8 cellular contexts compared by ENCODE assay signal in the genomic region with DNA sequence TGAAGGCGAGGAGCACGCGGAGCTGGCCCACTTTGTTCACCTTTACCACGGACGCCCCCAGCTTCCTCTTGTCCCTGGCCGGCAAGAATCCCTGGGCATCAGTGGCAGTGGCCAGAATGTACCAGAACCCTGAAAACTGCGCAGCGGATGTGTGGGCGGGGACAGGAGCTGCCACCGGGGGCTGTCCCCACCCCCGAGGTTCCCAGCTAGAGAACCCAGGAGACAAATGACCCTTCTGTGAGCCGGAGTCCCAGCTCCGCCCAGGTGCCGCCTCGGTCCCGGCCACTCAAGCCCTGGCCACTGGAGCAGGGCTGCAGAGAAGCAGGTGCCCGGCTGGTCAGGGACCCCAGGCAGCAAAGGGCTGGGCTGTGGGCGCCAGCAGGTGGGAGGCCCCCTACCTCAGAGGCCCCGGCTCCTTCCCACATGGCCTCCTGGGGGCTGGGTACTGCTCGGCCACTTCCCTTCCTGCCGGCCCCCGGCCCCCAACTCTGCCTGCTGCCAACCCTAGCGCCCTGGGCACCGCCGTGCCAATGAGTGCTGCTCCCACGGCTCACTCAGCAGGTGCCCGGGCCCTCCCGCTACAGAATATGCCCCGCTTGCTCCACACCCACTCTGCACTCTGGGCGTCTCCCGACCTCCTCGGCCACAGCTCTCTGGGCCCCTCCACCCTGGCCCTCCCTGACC. TPM values are rescaled to one million over a fixed set of nuclear protein-coding genes. Genes with fewer than 3 reads are reported as not detected.
DNase-seq lines count a peak whose midpoint lies in the region; ATAC-seq, FAIRE-seq and TF ChIP-seq lines count a peak whose summit lies in the region.
"Had no signal": no experiment of that assay in that cellular context is flagged by ENCODE, and none has a peak within 500 bp of the region (broad histone marks: within the 10 kb centered on the region; RNA-seq: fewer than 3 reads in every experiment).

No MANE protein-coding gene starts in this region.

- no peak for ATAC-seq in K562
- peak; percentile 2 for ATAC-seq in sciatic nerve
- no peak for ATAC-seq in GM18520 (IDR thresholded peaks at IDR 0.05; ENCODE audit: unreplicated experiment)
- no peak for ATAC-seq in GM21576 (IDR thresholded peaks at IDR 0.05; ENCODE audit: unreplicated experiment)

- H4K20me1 ChIP-seq in K562 (replicated peaks; ENCODE audit: control insufficient read depth, insufficient read depth, low read length) = no peaks in the 10 kb centered on the region

- TF ChIP-seq RAD21 in K562 (CRISPR knock-in tag; conservative IDR thresholded peaks at IDR 0.05 in 1 of 2, IDR thresholded peaks at IDR 0.05 in 1 of 2) = no peak

- H2AFZ ChIP-seq in K562 (ENCODE audit: low read depth, low read length) = no peak overlapping the region; the same call in 1 of the 2 replicates

- no peaks in the 10 kb centered on the region for H3K79me2 ChIP-seq in K562 (ENCODE audit: control insufficient read depth, insufficient read depth, low read length)

- peaks cover 16 to 81% of the 10 kb centered on the region in 2 experiments for H3K4me1 ChIP-seq in K562 (replicated peaks in 1 of 2; ENCODE audit: control insufficient read depth in 2 of 2, insufficient read depth in 2 of 2, low read length in 2 of 2)

- no peak for TF ChIP-seq EP300 in K562 (IDR thresholded peaks at IDR 0.05; ENCODE audit: low read length)

- intact Hi-C loops in K562 (cut with micrococcal nuclease) = no loop called here
- intact Hi-C loops in sciatic nerve (cut with DNase I) = no loop called here

- CTCF ChIA-PET in K562 (lab: Yijun Ruan, JAX; ENCODE audit: low intra/inter-chr PET ratio) = interaction anchor here (0.6 kb wide), 1 partner anchor 1140 kb away, joined by 3 read pairs; no protein-coding TSS in a partner anchor

- 41% methylated on average over 20 of the region's 32 CpGs for WGBS in K562 (ENCODE audit: insufficient coverage, low coverage, missing lambda C conversion rate)

- peak; percentile 41 for FAIRE-seq in GM12891 (lab: Jason Lieb, UNC)
- no peak for FAIRE-seq in K562 (lab: Jason Lieb, UNC)

- peak overlapping the region in 1 of 2 experiments; percentile 41; a peak in 1 of 4 replicates for H3K9ac ChIP-seq in K562 (ENCODE audit: insufficient read depth in 1 of 2, low read depth in 2 of 2, low read length in 2 of 2)

- no peaks in the 10 kb centered on the region for H3K9me3 ChIP-seq in K562 (replicated peaks; ENCODE audit: control insufficient read depth, insufficient read depth, low read depth, low read length)

- peaks cover 0 to 5% of the 10 kb centered on the region in 2 experiments; a peak in 3 of 5 replicates for H3K27me3 ChIP-seq in K562 (ENCODE audit: control insufficient read depth in 2 of 2, insufficient read depth in 2 of 2, low read length in 2 of 2)

- BruUV-seq in K562 (replicated peaks; lab: Mats Ljungman, UMichigan) = no TSS peak

- no peak for TF ChIP-seq POLR2A in GM12891 (IDR thresholded peaks at IDR 0.05; ENCODE audit: low read depth, low read length)
- TF ChIP-seq POLR2A in K562 (conservative IDR thresholded peaks at IDR 0.05) = no peak

- TF ChIP-seq CTCF in K562 (IDR thresholded peaks at IDR 0.05 in 2 of 3, conservative IDR thresholded peaks at IDR 0.05 in 1 of 3; ENCODE audit: insufficient read depth in 2 of 3, low read depth in 1 of 3, low read length in 3 of 3) = no peak

- no peak overlapping the region for H3K27ac ChIP-seq in K562 (ENCODE audit: extremely low read depth, low read depth, low read length)

- in situ Hi-C loops in K562 (cut with MboI) = no loop called here

- no peak overlapping the region for H3K4me3 ChIP-seq in K562

- H3K36me3 ChIP-seq in K562 (ENCODE audit: control insufficient read depth, insufficient read depth, low read length) = no peaks in the 10 kb centered on the region

- no peak for DNase-seq in GM12891 (ENCODE audit: insufficient read length, low spot score)
- peak; percentile 27 for DNase-seq in HK-2 (ENCODE audit: unreplicated experiment)
- DNase-seq in K562 (ENCODE audit: extremely low read depth in 1 of 4, low spot score in 3 of 4) = no peak
- DNase-seq in sciatic nerve (ENCODE audit: low spot score) = no peak
- DNase-seq in NCI-H187 treated with DMSO at 0.1 percent for 48 hours (lab: John Stamatoyannopoulos, UW) = no peak

- H3K4me2 ChIP-seq in K562 (ENCODE audit: insufficient read depth, low read length) = no peak overlapping the region

- no peaks in the 10 kb centered on the region for H3K9me1 ChIP-seq in K562 (ENCODE audit: control insufficient read depth, insufficient read depth, low read length)

- POLR2A ChIA-PET in K562 (lab: Yijun Ruan, JAX) = interaction anchor here (0.6 to 1.9 kb wide), 3 partner anchors 12 to 15 kb away, joined by 3 to 13 read pairs (median 6); no protein-coding TSS in a partner anchor

RNA-seq across cellular contexts. Expression of a gene that starts 0.7 kb away (rescaled TPM):
- polyA plus RNA-seq in GM12891 (2012; ENCODE audit: low read depth, missing spikeins) = 0.77 TPM
- total RNA-seq in K562 (2011; cell fraction: chromatin; rRNA removed; ENCODE audit: low replicate concordance) = 0.44 TPM in 1 of 2 replicates, not detected in the other
- total RNA-seq in K562 (2011; cell fraction: nucleolus; rRNA removed) = 0.17 and 0.26 TPM in 2 replicates
- 0.44 TPM in 1 of 2 replicates, not detected in the other for total RNA-seq in K562 (2011; cell fraction: nucleoplasm; rRNA removed)
- total RNA-seq in K562 (2014; rRNA removed) = 0.12 TPM in 1 of 2 replicates, not detected in the other
- total RNA-seq in K562 (2014; rRNA removed; fragmentation: Illumina TruSeq; extraction: Trizol) = not detected in 2 replicates
- total RNA-seq in K562 (2015; rRNA removed; fragmentation: Illumina TruSeq; extraction: Trizol) = 0.11 TPM in 1 of 2 replicates, not detected in the other
- total RNA-seq in K562 (2021) = 0.29 TPM in 1 of 2 replicates, not detected in the other
- polyA plus RNA-seq in K562 (2011; rRNA removed) = 0.11 and 0.14 TPM in 2 replicates
- 0.35 and 0.42 TPM in 2 replicates for polyA plus RNA-seq in K562 (2011; cell fraction: cytosol; rRNA removed)
- polyA plus RNA-seq in K562 (2011; cell fraction: nucleus; rRNA removed) = 0.10 and 1.1 TPM in 2 replicates
- polyA plus RNA-seq in K562 (2012) = 0.14 TPM in 1 of 2 replicates, not detected in the other
- 0.11 and 0.21 TPM in 2 replicates for polyA plus RNA-seq in K562 (2014; fragmentation: Illumina TruSeq; extraction: Trizol)
- polyA plus RNA-seq in K562 (2014; fragmentation: Nextera tagmentation; extraction: Ambion mirVana) = under 1 TPM in 1 of 2 experiments, not detected in 1; 0.10 TPM
- polyA plus RNA-seq in K562 (2014; rRNA removed) = 0.16 TPM in 1 of 2 replicates, not detected in the other
- polyA minus RNA-seq in K562 (2011; rRNA and poly(A)+ RNA removed) = 0.14 TPM in 1 of 2 replicates, not detected in the other
- not detected in 2 replicates for polyA minus RNA-seq in K562 (2011; cell fraction: cytosol; rRNA and poly(A)+ RNA removed)
- 0.40 TPM in 1 of 2 replicates, not detected in the other for polyA minus RNA-seq in K562 (2011; cell fraction: nucleus; rRNA and poly(A)+ RNA removed)
- 5.5 TPM for total RNA-seq in sciatic nerve
- total RNA-seq: SK-MEL-5 had no signal

RNA-seq across cellular contexts. Expression of a gene that starts 6.3 kb away (rescaled TPM):
- 0.15 TPM for polyA plus RNA-seq in GM12891 (2012; ENCODE audit: low read depth, missing spikeins)
- 0.86 TPM in 1 of 2 replicates, not detected in the other for total RNA-seq in K562 (2011; cell fraction: chromatin; rRNA removed; ENCODE audit: low replicate concordance)
- total RNA-seq in K562 (2011; cell fraction: nucleolus; rRNA removed) = 0.67 and 1.6 TPM in 2 replicates
- total RNA-seq in K562 (2011; cell fraction: nucleoplasm; rRNA removed) = 0.81 TPM in 1 of 2 replicates, not detected in the other
- total RNA-seq in K562 (2014; rRNA removed) (0.45 and 0.57 TPM in 2 replicates), K562 (2014; rRNA removed; fragmentation: Illumina TruSeq; extraction: Trizol) (0.33 TPM in 1 of 2 replicates, not detected in the other), K562 (2015; rRNA removed; fragmentation: Illumina TruSeq; extraction: Trizol) (not detected in 2 replicates), K562 (2021) (not detected in 2 replicates), sciatic nerve (7.0 TPM)
- polyA plus RNA-seq in K562 (2011; rRNA removed) (0.42 TPM in 1 of 2 replicates, not detected in the other), K562 (2014; fragmentation: Illumina TruSeq; extraction: Trizol) (not detected in 2 replicates), K562 (2014; fragmentation: Nextera tagmentation; extraction: Ambion mirVana) (under 1 TPM in 1 of 2 experiments, not detected in 1; 0.10 TPM), K562 (2014; rRNA removed) (2.2 TPM in 1 of 2 replicates, not detected in the other)
- polyA plus RNA-seq in K562 (2011; cell fraction: cytosol; rRNA removed) = 0.98 TPM in 1 of 2 replicates, not detected in the other
- 4.3 TPM in 1 of 2 replicates, not detected in the other for polyA plus RNA-seq in K562 (2011; cell fraction: nucleus; rRNA removed)
- polyA plus RNA-seq in K562 (2012) = 0.12 TPM in 1 of 2 replicates, not detected in the other
- polyA minus RNA-seq in K562 (2011; rRNA and poly(A)+ RNA removed) = not detected in 2 replicates
- polyA minus RNA-seq in K562 (2011; cell fraction: cytosol; rRNA and poly(A)+ RNA removed) = not detected in 2 replicates
- not detected in 2 replicates for polyA minus RNA-seq in K562 (2011; cell fraction: nucleus; rRNA and poly(A)+ RNA removed)
- total RNA-seq: SK-MEL-5 had no signal

RNA-seq across cellular contexts. Expression of a gene that starts 16.0 kb away (rescaled TPM):
- polyA plus RNA-seq in GM12891 (2012; ENCODE audit: low read depth, missing spikeins) = not detected
- total RNA-seq in K562 (2011; cell fraction: chromatin; rRNA removed; ENCODE audit: low replicate concordance) = 0.14 TPM in 1 of 2 replicates, not detected in the other
- total RNA-seq in K562 (2011; cell fraction: nucleolus; rRNA removed) = not detected in 2 replicates
- not detected in 2 replicates for total RNA-seq in K562 (2011; cell fraction: nucleoplasm; rRNA removed)
- total RNA-seq in K562 (2014; rRNA removed) (not detected in 2 replicates), K562 (2014; rRNA removed; fragmentation: Illumina TruSeq; extraction: Trizol) (not detected in 2 replicates), K562 (2015; rRNA removed; fragmentation: Illumina TruSeq; extraction: Trizol) (not detected in 2 replicates), K562 (2021) (not detected in 2 replicates), sciatic nerve (not detected)
- polyA plus RNA-seq in K562 (2011; rRNA removed) (not detected in 2 replicates), K562 (2014; fragmentation: Illumina TruSeq; extraction: Trizol) (not detected in 2 replicates), K562 (2014; fragmentation: Nextera tagmentation; extraction: Ambion mirVana) (not detected), K562 (2014; rRNA removed) (not detected in 2 replicates)
- polyA plus RNA-seq in K562 (2011; cell fraction: cytosol; rRNA removed) = not detected in 2 replicates
- not detected in 2 replicates for polyA plus RNA-seq in K562 (2011; cell fraction: nucleus; rRNA removed)
- polyA plus RNA-seq in K562 (2012) = not detected in 2 replicates
- polyA minus RNA-seq in K562 (2011; rRNA and poly(A)+ RNA removed) = not detected in 2 replicates
- not detected in 2 replicates for polyA minus RNA-seq in K562 (2011; cell fraction: cytosol; rRNA and poly(A)+ RNA removed)
- not detected in 2 replicates for polyA minus RNA-seq in K562 (2011; cell fraction: nucleus; rRNA and poly(A)+ RNA removed)
- total RNA-seq: SK-MEL-5 had no signal

RNA-seq across cellular contexts. Expression of a gene that starts 22.3 kb away (rescaled TPM):
- polyA plus RNA-seq in GM12891 (2012; ENCODE audit: low read depth, missing spikeins) = not detected
- 0.37 TPM in 1 of 2 replicates, not detected in the other for total RNA-seq in K562 (2011; cell fraction: chromatin; rRNA removed; ENCODE audit: low replicate concordance)
- 0.13 and 0.33 TPM in 2 replicates for total RNA-seq in K562 (2011; cell fraction: nucleolus; rRNA removed)
- 0.22 and 0.38 TPM in 2 replicates for total RNA-seq in K562 (2011; cell fraction: nucleoplasm; rRNA removed)
- total RNA-seq in K562 (2014; rRNA removed) (not detected in 2 replicates), K562 (2014; rRNA removed; fragmentation: Illumina TruSeq; extraction: Trizol) (not detected in 2 replicates), K562 (2015; rRNA removed; fragmentation: Illumina TruSeq; extraction: Trizol) (not detected in 2 replicates), K562 (2021) (not detected in 2 replicates), sciatic nerve (not detected)
- polyA plus RNA-seq in K562 (2011; rRNA removed) (0.11 TPM in 1 of 2 replicates, not detected in the other), K562 (2014; fragmentation: Illumina TruSeq; extraction: Trizol) (not detected in 2 replicates), K562 (2014; fragmentation: Nextera tagmentation; extraction: Ambion mirVana) (not detected), K562 (2014; rRNA removed) (0.13 and 0.66 TPM in 2 replicates)
- 0.15 and 0.18 TPM in 2 replicates for polyA plus RNA-seq in K562 (2011; cell fraction: cytosol; rRNA removed)
- polyA plus RNA-seq in K562 (2011; cell fraction: nucleus; rRNA removed) = 0.30 and 0.37 TPM in 2 replicates
- polyA plus RNA-seq in K562 (2012) = 0.24 TPM in 1 of 2 replicates, not detected in the other
- not detected in 2 replicates for polyA minus RNA-seq in K562 (2011; rRNA and poly(A)+ RNA removed)
- not detected in 2 replicates for polyA minus RNA-seq in K562 (2011; cell fraction: cytosol; rRNA and poly(A)+ RNA removed)
- polyA minus RNA-seq in K562 (2011; cell fraction: nucleus; rRNA and poly(A)+ RNA removed) = 0.11 TPM in 1 of 2 replicates, not detected in the other

RNA-seq across cellular contexts. Expression of a gene that starts 29.7 kb away (rescaled TPM):
- 0.45 TPM for polyA plus RNA-seq in GM12891 (2012; ENCODE audit: low read depth, missing spikeins)
- total RNA-seq in K562 (2011; cell fraction: chromatin; rRNA removed; ENCODE audit: low replicate concordance) = 11.8 and 45.1 TPM in 2 replicates
- 39.9 and 47.9 TPM in 2 replicates for total RNA-seq in K562 (2011; cell fraction: nucleolus; rRNA removed)
- total RNA-seq in K562 (2011; cell fraction: nucleoplasm; rRNA removed) = 25.8 and 26.4 TPM in 2 replicates
- 22.3 and 25.2 TPM in 2 replicates for total RNA-seq in K562 (2014; rRNA removed)
- total RNA-seq in K562 (2014; rRNA removed; fragmentation: Illumina TruSeq; extraction: Trizol) = 2.8 TPM in 2 replicates
- total RNA-seq in K562 (2015; rRNA removed; fragmentation: Illumina TruSeq; extraction: Trizol) = 5.9 and 7.4 TPM in 2 replicates
- 20.4 TPM in 2 replicates for total RNA-seq in K562 (2021)
- 11.4 and 20.2 TPM in 2 replicates for polyA plus RNA-seq in K562 (2011; rRNA removed)
- polyA plus RNA-seq in K562 (2011; cell fraction: cytosol; rRNA removed) = 26.7 and 64.0 TPM in 2 replicates
- polyA plus RNA-seq in K562 (2011; cell fraction: nucleus; rRNA removed) = 41.8 and 57.7 TPM in 2 replicates
- polyA plus RNA-seq in K562 (2012) = 9.0 and 14.4 TPM in 2 replicates
- polyA plus RNA-seq in K562 (2014; fragmentation: Illumina TruSeq; extraction: Trizol) = 4.2 and 6.8 TPM in 2 replicates
- under 1 TPM; 0.08 to 0.21 TPM for polyA plus RNA-seq in K562 (2014; fragmentation: Nextera tagmentation; extraction: Ambion mirVana)
- 20.5 and 21.2 TPM in 2 replicates for polyA plus RNA-seq in K562 (2014; rRNA removed)
- polyA minus RNA-seq in K562 (2011; rRNA and poly(A)+ RNA removed) = 3.7 and 4.5 TPM in 2 replicates
- polyA minus RNA-seq in K562 (2011; cell fraction: cytosol; rRNA and poly(A)+ RNA removed) = 13.1 and 14.0 TPM in 2 replicates
- polyA minus RNA-seq in K562 (2011; cell fraction: nucleus; rRNA and poly(A)+ RNA removed) = 9.0 and 9.8 TPM in 2 replicates
- total RNA-seq in sciatic nerve = 11.6 TPM
